ENCODE assay signal across 1 cellular context in the genomic region with DNA sequence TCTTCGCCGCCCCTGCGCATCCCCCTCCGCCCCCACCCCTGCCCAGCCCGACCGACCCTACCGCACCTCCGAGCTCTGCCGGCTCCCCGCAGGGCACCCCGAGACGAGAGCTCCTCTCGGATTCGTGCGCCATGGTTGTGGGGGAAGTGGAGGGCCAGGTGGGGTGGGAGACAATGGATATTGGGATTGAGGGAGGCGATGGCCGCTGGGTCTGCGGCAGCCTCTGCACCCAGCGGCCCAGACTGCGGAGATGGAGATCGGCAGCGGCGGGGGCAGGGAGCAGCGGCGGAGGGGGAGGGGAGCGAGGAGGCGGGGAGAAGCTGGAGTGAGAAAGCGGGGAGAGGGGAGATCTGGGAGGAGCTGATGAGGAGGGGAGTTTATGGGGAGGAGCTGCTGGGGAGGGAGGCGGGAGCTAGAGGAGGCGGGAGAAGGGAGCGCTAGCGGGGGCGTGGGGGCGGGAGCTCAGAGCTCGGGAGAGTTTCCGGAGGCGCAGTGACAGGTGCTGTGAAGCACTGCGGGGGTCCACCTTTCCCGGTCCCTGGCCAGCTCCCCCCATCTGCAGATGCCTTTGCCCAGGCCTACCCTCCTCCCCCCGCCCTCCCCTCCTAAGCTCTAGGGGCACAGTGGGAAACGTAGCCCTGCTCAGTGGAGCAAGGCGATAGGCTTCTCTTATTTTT.
TF ChIP-seq lines count a peak whose summit lies in the region.

A gene (minus strand): TSS at position 352 of the 677 bp plus-strand sequence. CDS start 219 bp downstream, at position 133.

TF ChIP-seq in HEK293, 187 proteins besides CTCF, POLR2A, EP300 and RAD21 (continued from another document and continues in another):
- TF ChIP-seq, protein P1, sequence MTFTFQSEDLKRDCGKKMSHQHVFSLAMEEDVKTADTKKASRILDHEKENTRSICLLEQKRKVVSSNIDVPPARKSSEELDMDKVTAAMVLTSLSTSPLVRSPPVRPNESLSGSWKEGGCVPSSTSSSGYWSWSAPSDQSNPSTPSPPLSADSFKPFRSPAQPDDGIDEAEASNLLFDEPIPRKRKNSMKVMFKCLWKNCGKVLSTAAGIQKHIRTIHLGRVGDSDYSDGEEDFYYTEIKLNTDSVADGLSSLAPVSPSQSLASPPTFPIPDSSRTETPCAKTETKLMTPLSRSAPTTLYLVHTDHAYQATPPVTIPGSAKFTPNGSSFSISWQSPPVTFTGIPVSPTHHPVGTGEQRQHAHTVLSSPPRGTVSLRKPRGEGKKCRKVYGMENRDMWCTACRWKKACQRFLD (tag by site-specific recombination; IDR thresholded peaks at IDR 0.05), result no peak
- TF ChIP-seq ZBTB8A (tag by site-specific recombination; IDR thresholded peaks at IDR 0.05), result no peak
- TF ChIP-seq, protein P2, sequence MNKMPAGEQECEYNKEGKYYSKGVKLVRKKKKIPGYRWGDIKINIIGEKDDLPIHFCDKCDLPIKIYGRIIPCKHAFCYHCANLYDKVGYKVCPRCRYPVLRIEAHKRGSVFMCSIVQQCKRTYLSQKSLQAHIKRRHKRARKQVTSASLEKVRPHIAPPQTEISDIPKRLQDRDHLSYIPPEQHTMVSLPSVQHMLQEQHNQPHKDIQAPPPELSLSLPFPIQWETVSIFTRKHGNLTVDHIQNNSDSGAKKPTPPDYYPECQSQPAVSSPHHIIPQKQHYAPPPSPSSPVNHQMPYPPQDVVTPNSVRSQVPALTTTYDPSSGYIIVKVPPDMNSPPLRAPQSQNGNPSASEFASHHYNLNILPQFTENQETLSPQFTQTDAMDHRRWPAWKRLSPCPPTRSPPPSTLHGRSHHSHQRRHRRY (tag by site-specific recombination; IDR thresholded peaks at IDR 0.05), result no peak
- no peak for TF ChIP-seq ZNF548 (tag by site-specific recombination; IDR thresholded peaks at IDR 0.05)
- TF ChIP-seq IKZF3 (tag by site-specific recombination; IDR thresholded peaks at IDR 0.05), result peak; percentile 77
- TF ChIP-seq ZNF561 (tag by site-specific recombination; IDR thresholded peaks at IDR 0.05; ENCODE audit: borderline replicate concordance), result no peak
- TF ChIP-seq KLF8 (tag by site-specific recombination; IDR thresholded peaks at IDR 0.05), result peak; percentile 86
- TF ChIP-seq, protein P3, sequence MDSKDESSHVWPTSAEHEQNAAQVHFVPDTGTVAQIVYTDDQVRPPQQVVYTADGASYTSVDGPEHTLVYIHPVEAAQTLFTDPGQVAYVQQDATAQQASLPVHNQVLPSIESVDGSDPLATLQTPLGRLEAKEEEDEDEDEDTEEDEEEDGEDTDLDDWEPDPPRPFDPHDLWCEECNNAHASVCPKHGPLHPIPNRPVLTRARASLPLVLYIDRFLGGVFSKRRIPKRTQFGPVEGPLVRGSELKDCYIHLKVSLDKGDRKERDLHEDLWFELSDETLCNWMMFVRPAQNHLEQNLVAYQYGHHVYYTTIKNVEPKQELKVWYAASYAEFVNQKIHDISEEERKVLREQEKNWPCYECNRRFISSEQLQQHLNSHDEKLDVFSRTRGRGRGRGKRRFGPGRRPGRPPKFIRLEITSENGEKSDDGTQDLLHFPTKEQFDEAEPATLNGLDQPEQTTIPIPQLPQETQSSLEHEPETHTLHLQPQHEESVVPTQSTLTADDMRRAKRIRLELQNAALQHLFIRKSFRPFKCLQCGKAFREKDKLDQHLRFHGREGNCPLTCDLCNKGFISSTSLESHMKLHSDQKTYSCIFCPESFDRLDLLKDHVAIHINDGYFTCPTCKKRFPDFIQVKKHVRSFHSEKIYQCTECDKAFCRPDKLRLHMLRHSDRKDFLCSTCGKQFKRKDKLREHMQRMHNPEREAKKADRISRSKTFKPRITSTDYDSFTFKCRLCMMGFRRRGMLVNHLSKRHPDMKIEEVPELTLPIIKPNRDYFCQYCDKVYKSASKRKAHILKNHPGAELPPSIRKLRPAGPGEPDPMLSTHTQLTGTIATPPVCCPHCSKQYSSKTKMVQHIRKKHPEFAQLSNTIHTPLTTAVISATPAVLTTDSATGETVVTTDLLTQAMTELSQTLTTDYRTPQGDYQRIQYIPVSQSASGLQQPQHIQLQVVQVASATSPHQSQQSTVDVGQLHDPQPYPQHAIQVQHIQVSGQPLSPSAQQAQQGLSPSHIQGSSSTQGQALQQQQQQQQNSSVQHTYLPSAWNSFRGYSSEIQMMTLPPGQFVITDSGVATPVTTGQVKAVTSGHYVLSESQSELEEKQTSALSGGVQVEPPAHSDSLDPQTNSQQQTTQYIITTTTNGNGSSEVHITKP (tag by site-specific recombination; IDR thresholded peaks at IDR 0.05), result peak; percentile 99
- TF ChIP-seq, protein P4, sequence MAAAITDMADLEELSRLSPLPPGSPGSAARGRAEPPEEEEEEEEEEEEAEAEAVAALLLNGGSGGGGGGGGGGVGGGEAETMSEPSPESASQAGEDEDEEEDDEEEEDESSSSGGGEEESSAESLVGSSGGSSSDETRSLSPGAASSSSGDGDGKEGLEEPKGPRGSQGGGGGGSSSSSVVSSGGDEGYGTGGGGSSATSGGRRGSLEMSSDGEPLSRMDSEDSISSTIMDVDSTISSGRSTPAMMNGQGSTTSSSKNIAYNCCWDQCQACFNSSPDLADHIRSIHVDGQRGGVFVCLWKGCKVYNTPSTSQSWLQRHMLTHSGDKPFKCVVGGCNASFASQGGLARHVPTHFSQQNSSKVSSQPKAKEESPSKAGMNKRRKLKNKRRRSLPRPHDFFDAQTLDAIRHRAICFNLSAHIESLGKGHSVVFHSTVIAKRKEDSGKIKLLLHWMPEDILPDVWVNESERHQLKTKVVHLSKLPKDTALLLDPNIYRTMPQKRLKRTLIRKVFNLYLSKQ (tag by site-specific recombination; IDR thresholded peaks at IDR 0.05; ENCODE audit: borderline replicate concordance), result no peak
- TF ChIP-seq, protein P5, sequence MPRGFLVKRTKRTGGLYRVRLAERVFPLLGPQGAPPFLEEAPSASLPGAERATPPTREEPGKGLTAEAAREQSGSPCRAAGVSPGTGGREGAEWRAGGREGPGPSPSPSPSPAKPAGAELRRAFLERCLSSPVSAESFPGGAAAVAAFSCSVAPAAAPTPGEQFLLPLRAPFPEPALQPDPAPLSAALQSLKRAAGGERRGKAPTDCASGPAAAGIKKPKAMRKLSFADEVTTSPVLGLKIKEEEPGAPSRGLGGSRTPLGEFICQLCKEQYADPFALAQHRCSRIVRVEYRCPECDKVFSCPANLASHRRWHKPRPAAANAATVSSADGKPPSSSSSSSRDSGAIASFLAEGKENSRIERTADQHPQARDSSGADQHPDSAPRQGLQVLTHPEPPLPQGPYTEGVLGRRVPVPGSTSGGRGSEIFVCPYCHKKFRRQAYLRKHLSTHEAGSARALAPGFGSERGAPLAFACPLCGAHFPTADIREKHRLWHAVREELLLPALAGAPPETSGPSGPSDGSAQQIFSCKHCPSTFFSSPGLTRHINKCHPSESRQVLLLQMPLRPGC (tag by site-specific recombination; IDR thresholded peaks at IDR 0.05), result peak; percentile 80
- TF ChIP-seq ZNF571 (tag by site-specific recombination; IDR thresholded peaks at IDR 0.05), result no peak
- no peak for TF ChIP-seq SCRT1 (tag by site-specific recombination; IDR thresholded peaks at IDR 0.05; ENCODE audit: borderline replicate concordance)
- no peak for TF ChIP-seq ZNF302 (tag by site-specific recombination; IDR thresholded peaks at IDR 0.05; ENCODE audit: low read depth)
- TF ChIP-seq ZFP41 (tag by site-specific recombination; IDR thresholded peaks at IDR 0.05; ENCODE audit: borderline replicate concordance), result no peak
- TF ChIP-seq ZNF16 (tag by site-specific recombination; IDR thresholded peaks at IDR 0.05; ENCODE audit: low read depth), result no peak
- no peak for TF ChIP-seq ZNF221 (tag by site-specific recombination; IDR thresholded peaks at IDR 0.05; ENCODE audit: borderline replicate concordance)
- no peak for TF ChIP-seq ZNF239 (tag by site-specific recombination; IDR thresholded peaks at IDR 0.05)
- TF ChIP-seq ZNF837 (tag by site-specific recombination; IDR thresholded peaks at IDR 0.05), result no peak
- TF ChIP-seq, protein P6, sequence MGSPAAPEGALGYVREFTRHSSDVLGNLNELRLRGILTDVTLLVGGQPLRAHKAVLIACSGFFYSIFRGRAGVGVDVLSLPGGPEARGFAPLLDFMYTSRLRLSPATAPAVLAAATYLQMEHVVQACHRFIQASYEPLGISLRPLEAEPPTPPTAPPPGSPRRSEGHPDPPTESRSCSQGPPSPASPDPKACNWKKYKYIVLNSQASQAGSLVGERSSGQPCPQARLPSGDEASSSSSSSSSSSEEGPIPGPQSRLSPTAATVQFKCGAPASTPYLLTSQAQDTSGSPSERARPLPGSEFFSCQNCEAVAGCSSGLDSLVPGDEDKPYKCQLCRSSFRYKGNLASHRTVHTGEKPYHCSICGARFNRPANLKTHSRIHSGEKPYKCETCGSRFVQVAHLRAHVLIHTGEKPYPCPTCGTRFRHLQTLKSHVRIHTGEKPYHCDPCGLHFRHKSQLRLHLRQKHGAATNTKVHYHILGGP (tag by site-specific recombination; IDR thresholded peaks at IDR 0.05), result no peak
- TF ChIP-seq, protein P7, sequence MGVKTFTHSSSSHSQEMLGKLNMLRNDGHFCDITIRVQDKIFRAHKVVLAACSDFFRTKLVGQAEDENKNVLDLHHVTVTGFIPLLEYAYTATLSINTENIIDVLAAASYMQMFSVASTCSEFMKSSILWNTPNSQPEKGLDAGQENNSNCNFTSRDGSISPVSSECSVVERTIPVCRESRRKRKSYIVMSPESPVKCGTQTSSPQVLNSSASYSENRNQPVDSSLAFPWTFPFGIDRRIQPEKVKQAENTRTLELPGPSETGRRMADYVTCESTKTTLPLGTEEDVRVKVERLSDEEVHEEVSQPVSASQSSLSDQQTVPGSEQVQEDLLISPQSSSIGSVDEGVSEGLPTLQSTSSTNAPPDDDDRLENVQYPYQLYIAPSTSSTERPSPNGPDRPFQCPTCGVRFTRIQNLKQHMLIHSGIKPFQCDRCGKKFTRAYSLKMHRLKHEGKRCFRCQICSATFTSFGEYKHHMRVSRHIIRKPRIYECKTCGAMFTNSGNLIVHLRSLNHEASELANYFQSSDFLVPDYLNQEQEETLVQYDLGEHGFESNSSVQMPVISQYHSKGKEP (tag by site-specific recombination; IDR thresholded peaks at IDR 0.05), result no peak
- no peak for TF ChIP-seq ZNF184 (tag by site-specific recombination; IDR thresholded peaks at IDR 0.05)
- no peak for TF ChIP-seq ZNF660 (tag by site-specific recombination; IDR thresholded peaks at IDR 0.05)
- peak; percentile 78 for TF ChIP-seq ZIC2 (tag by site-specific recombination; IDR thresholded peaks at IDR 0.05)
- no peak for TF ChIP-seq ZNF133 (tag by site-specific recombination; IDR thresholded peaks at IDR 0.05)
- no peak for TF ChIP-seq ZNF174 (tag by site-specific recombination; IDR thresholded peaks at IDR 0.05)
- no peak for TF ChIP-seq ZNF785 (tag by site-specific recombination; IDR thresholded peaks at IDR 0.05)
- TF ChIP-seq, protein P8, sequence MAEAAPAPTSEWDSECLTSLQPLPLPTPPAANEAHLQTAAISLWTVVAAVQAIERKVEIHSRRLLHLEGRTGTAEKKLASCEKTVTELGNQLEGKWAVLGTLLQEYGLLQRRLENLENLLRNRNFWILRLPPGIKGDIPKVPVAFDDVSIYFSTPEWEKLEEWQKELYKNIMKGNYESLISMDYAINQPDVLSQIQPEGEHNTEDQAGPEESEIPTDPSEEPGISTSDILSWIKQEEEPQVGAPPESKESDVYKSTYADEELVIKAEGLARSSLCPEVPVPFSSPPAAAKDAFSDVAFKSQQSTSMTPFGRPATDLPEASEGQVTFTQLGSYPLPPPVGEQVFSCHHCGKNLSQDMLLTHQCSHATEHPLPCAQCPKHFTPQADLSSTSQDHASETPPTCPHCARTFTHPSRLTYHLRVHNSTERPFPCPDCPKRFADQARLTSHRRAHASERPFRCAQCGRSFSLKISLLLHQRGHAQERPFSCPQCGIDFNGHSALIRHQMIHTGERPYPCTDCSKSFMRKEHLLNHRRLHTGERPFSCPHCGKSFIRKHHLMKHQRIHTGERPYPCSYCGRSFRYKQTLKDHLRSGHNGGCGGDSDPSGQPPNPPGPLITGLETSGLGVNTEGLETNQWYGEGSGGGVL (tag by site-specific recombination; IDR thresholded peaks at IDR 0.05), result peak; percentile 99
- no peak for TF ChIP-seq ZNF121 (tag by site-specific recombination; IDR thresholded peaks at IDR 0.05)
- TF ChIP-seq ZNF670 (tag by site-specific recombination; IDR thresholded peaks at IDR 0.05; ENCODE audit: low read depth), result no peak
- TF ChIP-seq ZNF530 (tag by site-specific recombination; IDR thresholded peaks at IDR 0.05; ENCODE audit: low read depth), result no peak
- TF ChIP-seq, protein P9, sequence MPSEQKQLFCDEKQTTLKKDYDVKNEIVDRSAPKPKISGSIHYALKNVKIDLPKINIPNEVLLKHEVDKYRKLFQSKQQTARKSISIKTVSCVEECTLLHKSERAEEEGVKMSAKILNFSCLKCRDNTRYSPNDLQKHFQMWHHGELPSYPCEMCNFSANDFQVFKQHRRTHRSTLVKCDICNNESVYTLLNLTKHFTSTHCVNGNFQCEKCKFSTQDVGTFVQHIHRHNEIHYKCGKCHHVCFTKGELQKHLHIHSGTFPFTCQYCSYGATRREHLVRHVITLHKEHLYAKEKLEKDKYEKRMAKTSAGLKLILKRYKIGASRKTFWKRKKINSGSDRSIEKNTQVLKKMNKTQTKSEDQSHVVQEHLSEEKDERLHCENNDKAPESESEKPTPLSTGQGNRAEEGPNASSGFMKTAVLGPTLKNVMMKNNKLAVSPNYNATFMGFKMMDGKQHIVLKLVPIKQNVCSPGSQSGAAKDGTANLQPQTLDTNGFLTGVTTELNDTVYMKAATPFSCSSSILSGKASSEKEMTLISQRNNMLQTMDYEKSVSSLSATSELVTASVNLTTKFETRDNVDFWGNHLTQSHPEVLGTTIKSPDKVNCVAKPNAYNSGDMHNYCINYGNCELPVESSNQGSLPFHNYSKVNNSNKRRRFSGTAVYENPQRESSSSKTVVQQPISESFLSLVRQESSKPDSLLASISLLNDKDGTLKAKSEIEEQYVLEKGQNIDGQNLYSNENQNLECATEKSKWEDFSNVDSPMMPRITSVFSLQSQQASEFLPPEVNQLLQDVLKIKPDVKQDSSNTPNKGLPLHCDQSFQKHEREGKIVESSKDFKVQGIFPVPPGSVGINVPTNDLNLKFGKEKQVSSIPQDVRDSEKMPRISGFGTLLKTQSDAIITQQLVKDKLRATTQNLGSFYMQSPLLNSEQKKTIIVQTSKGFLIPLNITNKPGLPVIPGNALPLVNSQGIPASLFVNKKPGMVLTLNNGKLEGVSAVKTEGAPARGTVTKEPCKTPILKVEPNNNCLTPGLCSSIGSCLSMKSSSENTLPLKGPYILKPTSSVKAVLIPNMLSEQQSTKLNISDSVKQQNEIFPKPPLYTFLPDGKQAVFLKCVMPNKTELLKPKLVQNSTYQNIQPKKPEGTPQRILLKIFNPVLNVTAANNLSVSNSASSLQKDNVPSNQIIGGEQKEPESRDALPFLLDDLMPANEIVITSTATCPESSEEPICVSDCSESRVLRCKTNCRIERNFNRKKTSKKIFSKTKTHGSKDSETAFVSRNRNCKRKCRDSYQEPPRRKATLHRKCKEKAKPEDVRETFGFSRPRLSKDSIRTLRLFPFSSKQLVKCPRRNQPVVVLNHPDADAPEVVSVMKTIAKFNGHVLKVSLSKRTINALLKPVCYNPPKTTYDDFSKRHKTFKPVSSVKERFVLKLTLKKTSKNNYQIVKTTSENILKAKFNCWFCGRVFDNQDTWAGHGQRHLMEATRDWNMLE (tag by site-specific recombination; conservative IDR thresholded peaks at IDR 0.05; ENCODE audit: low read depth), result no peak
- no peak for TF ChIP-seq MEIS1 (CRISPR knock-in tag; IDR thresholded peaks at IDR 0.05; ENCODE audit: borderline replicate concordance)
- TF ChIP-seq ZNF791 (tag by site-specific recombination; IDR thresholded peaks at IDR 0.05), result no peak
